ENCODE assay signal across 8 cellular contexts in genomic region chr1:185316163-185317033, GRCh38. TPM values are rescaled to one million over a fixed set of nuclear protein-coding genes. Genes with fewer than 3 reads are reported as not detected.
DNase-seq lines count a peak whose midpoint lies in the region; ATAC-seq and TF ChIP-seq lines count a peak whose summit lies in the region.

No MANE protein-coding gene starts in this region.

- H3K4me1 ChIP-seq in DND-41 (ENCODE audit: insufficient read depth, low read length), result peaks cover 56% of the 10 kb centered on the region

- H3K36me3 ChIP-seq in DND-41 (ENCODE audit: insufficient read depth, low read length), result peaks cover 33% of the 10 kb centered on the region
- H3K36me3 ChIP-seq in neural cell (ENCODE audit: insufficient read depth, low read length), result no peaks in the 10 kb centered on the region

- H3K9me3 Mint-ChIP-seq in stimulated activated naive CD8-positive, alpha-beta T cell treated with anti-CD3 and anti-CD28 coated beads, Interleukin-15, Interleukin-2, amounts not matched to agents 100 ng/mL and 50 ng/mL, for 24 hours, result peaks cover 4% of the 10 kb centered on the region

- ATAC-seq in DND-41 (ENCODE audit: insufficient read depth, low read depth), result peak; percentile 76
- peak; percentile 54 for ATAC-seq in GM21723 (IDR thresholded peaks at IDR 0.05; ENCODE audit: unreplicated experiment)

- DNase-seq in DND-41 (peak; percentile 95), KG1 (lab: John Stamatoyannopoulos, UW) (peak; percentile 56), RPMI8226 (peak; percentile 91), fibroblast of the aortic adventitia (ENCODE audit: low read depth) (peak; percentile 90)
- DNase-seq in activated effector memory CD4-positive, alpha-beta T cell treated with Interleukin-2 at 50 U/mL for 16 hours, result peak; percentile 82

- H3K4me2 ChIP-seq in DND-41 (ENCODE audit: insufficient read depth, low read length) (peak overlapping the region; percentile 91), neural cell (ENCODE audit: low read length) (peak overlapping the region; percentile 93)

- no peaks in the 10 kb centered on the region for H3K27me3 Mint-ChIP-seq in stimulated activated naive CD8-positive, alpha-beta T cell treated with anti-CD3 and anti-CD28 coated beads, Interleukin-15, Interleukin-2, amounts not matched to agents 100 ng/mL and 50 ng/mL, for 24 hours

- peaks cover 46% of the 10 kb centered on the region for H4K20me1 ChIP-seq in DND-41 (ENCODE audit: insufficient read depth, low read length)
- peaks cover 21% of the 10 kb centered on the region for H4K20me1 ChIP-seq in neural cell (ENCODE audit: insufficient read depth)

- H3K27me3 ChIP-seq in DND-41 (ENCODE audit: insufficient read depth, low read length, poor library complexity) (no peaks in the 10 kb centered on the region), neural cell (ENCODE audit: insufficient read depth, low read depth, low read length) (no peaks in the 10 kb centered on the region)

- peaks cover 46% of the 10 kb centered on the region for H3K36me3 Mint-ChIP-seq in stimulated activated naive CD8-positive, alpha-beta T cell treated with anti-CD3 and anti-CD28 coated beads, Interleukin-15, Interleukin-2, amounts not matched to agents 100 ng/mL and 50 ng/mL, for 24 hours (ENCODE audit: low read depth)

- H3K4me3 ChIP-seq in DND-41 (ENCODE audit: low read depth in 1 of 2, low read length in 2 of 2) (peak overlapping the region; percentile 74 to 87), fibroblast of the aortic adventitia (ENCODE audit: low read depth, low read length) (peak overlapping the region; percentile 85), neural cell (ENCODE audit: low read length) (peak overlapping the region; percentile 75)

- peak overlapping the region; percentile 99 for H3K27ac ChIP-seq in DND-41 (ENCODE audit: low read length)
- peak overlapping the region; percentile 98 for H3K27ac ChIP-seq in neural cell (ENCODE audit: low read length)

- H3K9ac ChIP-seq in DND-41 (ENCODE audit: low read depth, low read length), result peak overlapping the region; percentile 98
- peak overlapping the region; percentile 96 for H3K9ac ChIP-seq in neural cell (ENCODE audit: low read length)

- H3K4me1 Mint-ChIP-seq in stimulated activated naive CD8-positive, alpha-beta T cell treated with anti-CD3 and anti-CD28 coated beads, Interleukin-15, Interleukin-2, amounts not matched to agents 100 ng/mL and 50 ng/mL, for 24 hours (ENCODE audit: low read depth), result peaks cover 64% of the 10 kb centered on the region

- peak overlapping the region; percentile 94 for H3K4me3 Mint-ChIP-seq in stimulated activated naive CD8-positive, alpha-beta T cell treated with anti-CD3 and anti-CD28 coated beads, Interleukin-15, Interleukin-2, amounts not matched to agents 100 ng/mL and 50 ng/mL, for 24 hours

- TF ChIP-seq CTCF in DND-41 (IDR thresholded peaks at IDR 0.05; ENCODE audit: borderline replicate concordance, extremely low read depth, low read length, poor library complexity, severe bottlenecking) (no peak), fibroblast of the aortic adventitia (IDR thresholded peaks at IDR 0.05; ENCODE audit: insufficient read depth, low read length) (no peak), neural cell (IDR thresholded peaks at IDR 0.05; ENCODE audit: poor library complexity, severe bottlenecking) (peak; percentile 20)

- H3K9me2 ChIP-seq in neural cell (ENCODE audit: insufficient read depth, low read length), result no peaks in the 10 kb centered on the region

- H3K9me3 ChIP-seq in DND-41 (ENCODE audit: insufficient read depth, low read length, severe bottlenecking) (no peaks in the 10 kb centered on the region), neural cell (ENCODE audit: low read length) (no peaks in the 10 kb centered on the region)

- TF ChIP-seq RAD21 in neural cell (conservative IDR thresholded peaks at IDR 0.05), result no peak

- H3K79me2 ChIP-seq in DND-41 (ENCODE audit: insufficient read depth, low read length) (peaks cover 62% of the 10 kb centered on the region), neural cell (replicated peaks; ENCODE audit: insufficient read depth, low read length) (peaks cover 47% of the 10 kb centered on the region)

- H2AFZ ChIP-seq in DND-41 (ENCODE audit: low read depth, low read length) (peak overlapping the region; percentile 92), neural cell (ENCODE audit: low read depth, low read length) (peak overlapping the region; percentile 68)

- peak; percentile 15 for TF ChIP-seq EP300 in neural cell (conservative IDR thresholded peaks at IDR 0.05; ENCODE audit: poor library complexity, severe bottlenecking)

- no peaks in the 10 kb centered on the region for H3F3A ChIP-seq in neural cell (ENCODE audit: insufficient read depth, low read length, poor library complexity, severe bottlenecking)

- peak overlapping the region; percentile 99 for H3K27ac Mint-ChIP-seq in stimulated activated naive CD8-positive, alpha-beta T cell treated with anti-CD3 and anti-CD28 coated beads, Interleukin-15, Interleukin-2, amounts not matched to agents 100 ng/mL and 50 ng/mL, for 24 hours

TF ChIP-seq in neural cell, 6 proteins besides CTCF, POLR2A, EP300 and RAD21:
- peak; percentile 93 for TF ChIP-seq POLR2AphosphoS5 (IDR thresholded peaks at IDR 0.05)
- TF ChIP-seq REST (IDR thresholded peaks at IDR 0.05; ENCODE audit: borderline replicate concordance), result peak; percentile 11
- TF ChIP-seq MXI1 (conservative IDR thresholded peaks at IDR 0.05; ENCODE audit: poor library complexity, severe bottlenecking), result peak; percentile 50
- no peak for TF ChIP-seq EZH2 (IDR thresholded peaks at IDR 0.05; ENCODE audit: borderline replicate concordance, insufficient read depth, low read length, poor library complexity, severe bottlenecking)
- peak; percentile 0 for TF ChIP-seq TAF1 (IDR thresholded peaks at IDR 0.05; ENCODE audit: low read depth)

RNA-seq across cellular contexts. Expression of gene IVNS1ABP, which starts 0.6 kb away (rescaled TPM):
- total RNA-seq in fibroblast of the aortic adventitia (ENCODE audit: low replicate concordance), result 41.0 and 49.3 TPM in 2 replicates
- 191 and 208 TPM in 2 replicates for polyA plus RNA-seq in neural cell
- 237 TPM in 2 replicates for polyA minus RNA-seq in neural cell

Comparison
In these comparisons a context has a peak if more than half of its experiments do, and no peak if none do; other contexts are left out.
1. Peak in every context shown above with its lines: DNase-seq, ATAC-seq, H3K4me3 ChIP-seq and H3K27ac ChIP-seq.